ENCODE assay signal across 23 cellular contexts in genomic region chr9:106728860-106729259, GRCh38.
A peak's percentile ranks its signal among the peaks of the same experiment; 100 is the strongest.
DNase-seq lines count a peak whose midpoint lies in the region; ATAC-seq and TF ChIP-seq lines count a peak whose summit lies in the region.
"Had no signal": no experiment of that assay in that cellular context is flagged by ENCODE, and none has a peak within 500 bp of the region (broad histone marks: within the 10 kb centered on the region; RNA-seq: fewer than 3 reads in every experiment).

No MANE protein-coding gene starts in this region.

- DNase-seq in heart left ventricle (peak in 1 of 5 donors; percentile 27), cardiac septum (ENCODE audit: low spot score) (no peak), left ventricle myocardium superior (no peak), psoas muscle (no peak), NCI-H1092 (lab: John Stamatoyannopoulos, UW) (no peak)
- DNase-seq in stimulated activated CD4-positive, alpha-beta T cell treated with anti-CD3 and anti-CD28 coated beads, Interleukin-4, amount 100 ng/mL, for 1 hour, result no peak
- DNase-seq: 8988T; ACHN; AML-193; BE2C; Calu3; CD4-positive, alpha-beta memory T cell; COR-L47; DMS53; DMS79 treated with DMSO at 0.1 percent for 48 hours; GF-D8; GM23248; H7; HCEC 1CT had no signal

- 51 to 70% (median 65%) methylated on average over 7 of the region's 7 CpGs for WGBS in heart left ventricle, 4 donors
- 36 to 56% (median 39%) methylated on average over 7 of the region's 7 CpGs for WGBS in psoas muscle, 3 donors

- peak overlapping the region; percentile 27 to 35 (median 28) for H3K9ac ChIP-seq in skeletal muscle tissue (ENCODE audit: low read depth in 1 of 3, low read length in 3 of 3)
- H3K9ac ChIP-seq: BLaER1 treated with 17β-estradiol and CSF1 and Interleukin-3, amounts not matched to agents 10 nM and 100 nM; GM23248 had no signal

- no peaks in the 10 kb centered on the region for H3K9me3 ChIP-seq in heart left ventricle
- H3K9me3 ChIP-seq in psoas muscle, result no peaks in the 10 kb centered on the region
- no peaks in the 10 kb centered on the region for H3K9me3 ChIP-seq in skeletal muscle tissue (ENCODE audit: control insufficient read depth in 3 of 3, low read length in 3 of 3)
- H3K9me3 ChIP-seq: A549; BE2C; BLaER1 treated with 17β-estradiol and CSF1 and Interleukin-3, amounts not matched to agents 10 nM and 100 nM had no signal

- H3K36me3 ChIP-seq in heart left ventricle (no peaks in the 10 kb centered on the region), psoas muscle (ENCODE audit: insufficient read depth in 1 of 2, low read depth in 1 of 2) (no peaks in the 10 kb centered on the region), skeletal muscle tissue (ENCODE audit: control insufficient read depth in 3 of 3, insufficient read depth in 3 of 3, low read length in 3 of 3) (no peaks in the 10 kb centered on the region)
- H3K36me3 ChIP-seq: BE2C; BLaER1 treated with 17β-estradiol and CSF1 and Interleukin-3, amounts not matched to agents 10 nM and 100 nM had no signal

- H3K4me1 ChIP-seq in heart left ventricle (peaks cover 0 to 34% (median 2%) of the 10 kb centered on the region in 12 donors), psoas muscle (peaks cover 29% of the 10 kb centered on the region), skeletal muscle tissue (ENCODE audit: control insufficient read depth in 3 of 3, insufficient read depth in 3 of 3, low read length in 3 of 3) (peaks cover 25 to 44% (median 27%) of the 10 kb centered on the region in 3 donors)
- H3K4me1 ChIP-seq: A549; BLaER1 treated with 17β-estradiol and CSF1 and Interleukin-3, amounts not matched to agents 10 nM and 100 nM had no signal

- intact Hi-C loops in heart left ventricle (cut with DNase I) (loop anchor here in 3 of 10 donors (10.0 kb wide), 3 partner anchors 106 to 226 kb away; partner anchors contain the start of gene ZNF462 (in 1 of the 3)), cardiac septum (cut with DNase I) (no loop called here), left ventricle myocardium superior (cut with micrococcal nuclease) (no loop called here), psoas muscle (cut with DNase I) (loop anchor here (5.0 to 10.0 kb wide), 2 partner anchors 46 to 133 kb away; partner anchors contain the start of gene ZNF462 (in 1 of the 2))

- H3K4me3 ChIP-seq in heart left ventricle, result no peak overlapping the region
- no peak overlapping the region for H3K4me3 ChIP-seq in psoas muscle
- H3K4me3 ChIP-seq in skeletal muscle tissue (ENCODE audit: low read length in 3 of 3), result no peak overlapping the region
- H3K4me3 ChIP-seq: A549; BLaER1 treated with 17β-estradiol and CSF1 and Interleukin-3, amounts not matched to agents 10 nM and 100 nM; GM23248 had no signal

- TF ChIP-seq CTCF in heart left ventricle (IDR thresholded peaks at IDR 0.05) (no peak), psoas muscle (IDR thresholded peaks at IDR 0.05) (no peak)

- H3K27ac ChIP-seq in heart left ventricle (peak overlapping the region in 9 of 12 donors; percentile 3 to 71 (median 52)), psoas muscle (peak overlapping the region; percentile 87), skeletal muscle tissue (ENCODE audit: low read depth, low read length) (peak overlapping the region; percentile 94)
- H3K27ac ChIP-seq: A549; BLaER1 treated with 17β-estradiol and CSF1 and Interleukin-3, amounts not matched to agents 10 nM and 100 nM; GM23248 had no signal

- peak; percentile 53 to 79 (median 72) for ATAC-seq in heart left ventricle
- ATAC-seq in left ventricle myocardium superior, result peak; percentile 73
- ATAC-seq in psoas muscle, result peak; percentile 55 to 81 (median 64)
- no peak for ATAC-seq in GM21825 (IDR thresholded peaks at IDR 0.05; ENCODE audit: unreplicated experiment)
- ATAC-seq: A549 had no signal

- H3K27me3 ChIP-seq in heart left ventricle, result no peaks in the 10 kb centered on the region
- H3K27me3 ChIP-seq in psoas muscle (ENCODE audit: insufficient read depth in 3 of 3, low read length in 2 of 3), result no peaks in the 10 kb centered on the region
- H3K27me3 ChIP-seq in skeletal muscle tissue (ENCODE audit: control insufficient read depth in 3 of 3, insufficient read depth in 3 of 3, low read length in 3 of 3), result no peaks in the 10 kb centered on the region
- H3K27me3 ChIP-seq: BE2C; BLaER1 treated with 17β-estradiol and CSF1 and Interleukin-3, amounts not matched to agents 10 nM and 100 nM had no signal

- no peak for TF ChIP-seq POLR2A in heart left ventricle (IDR thresholded peaks at IDR 0.05)

Comparison
In these comparisons a context has a peak if more than half of its experiments do, and no peak if none do; other contexts are left out.
1. intact Hi-C loops: an anchor here in psoas muscle (5.0 to 10.0 kb wide); none called in cardiac septum and left ventricle myocardium superior.